Comparison of ENCODE assay signal across 2 cellular contexts in the genomic region with DNA sequence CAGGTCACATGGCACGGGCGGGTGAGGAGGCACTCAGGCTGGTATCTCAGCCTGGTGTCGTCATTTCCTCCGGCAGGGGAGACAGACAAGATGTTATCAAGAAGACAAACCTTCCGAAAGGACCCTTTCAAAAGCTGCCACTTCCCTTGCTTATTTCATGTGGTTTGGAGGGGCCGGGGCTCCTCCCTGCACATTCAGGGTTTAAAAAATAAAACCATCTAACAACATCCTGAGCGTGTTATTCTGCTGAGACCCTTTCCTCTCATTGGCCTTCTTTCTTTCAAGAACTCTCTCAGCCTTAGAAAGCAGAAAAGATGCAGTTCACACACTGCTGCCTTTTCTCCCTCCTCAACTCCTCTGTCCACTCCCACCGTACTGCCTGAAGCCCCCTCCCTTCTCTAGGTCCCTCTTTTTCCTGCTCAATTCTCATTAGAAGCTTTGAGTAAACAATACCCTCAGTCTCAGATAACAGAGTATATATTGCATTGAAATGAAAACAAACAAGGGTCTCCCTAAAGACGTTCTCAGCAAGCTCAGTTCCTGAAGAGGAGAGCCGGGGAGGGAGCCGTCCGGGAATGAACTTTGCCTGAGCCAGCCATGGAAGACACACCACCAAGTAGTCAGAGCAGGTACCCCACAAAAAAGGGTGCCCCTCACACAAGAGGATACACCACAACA.
TF ChIP-seq lines count a peak whose summit lies in the region.

No MANE protein-coding gene starts in this region.

TF ChIP-seq in HEK293, 187 proteins besides CTCF, POLR2A, EP300 and RAD21 (continued from another document and continues in another):
- no peak for TF ChIP-seq ZBTB10 (tag by site-specific recombination; IDR thresholded peaks at IDR 0.05)
- no peak for TF ChIP-seq ZNF423 (tag by site-specific recombination; IDR thresholded peaks at IDR 0.05)
- peak; percentile 51 for TF ChIP-seq KLF1 (tag by site-specific recombination; IDR thresholded peaks at IDR 0.05)
- no peak for TF ChIP-seq AEBP2 (tag by site-specific recombination; IDR thresholded peaks at IDR 0.05; ENCODE audit: borderline replicate concordance)
- no peak for TF ChIP-seq SALL2 (tag by site-specific recombination; IDR thresholded peaks at IDR 0.05; ENCODE audit: borderline replicate concordance)
- TF ChIP-seq, protein P1, sequence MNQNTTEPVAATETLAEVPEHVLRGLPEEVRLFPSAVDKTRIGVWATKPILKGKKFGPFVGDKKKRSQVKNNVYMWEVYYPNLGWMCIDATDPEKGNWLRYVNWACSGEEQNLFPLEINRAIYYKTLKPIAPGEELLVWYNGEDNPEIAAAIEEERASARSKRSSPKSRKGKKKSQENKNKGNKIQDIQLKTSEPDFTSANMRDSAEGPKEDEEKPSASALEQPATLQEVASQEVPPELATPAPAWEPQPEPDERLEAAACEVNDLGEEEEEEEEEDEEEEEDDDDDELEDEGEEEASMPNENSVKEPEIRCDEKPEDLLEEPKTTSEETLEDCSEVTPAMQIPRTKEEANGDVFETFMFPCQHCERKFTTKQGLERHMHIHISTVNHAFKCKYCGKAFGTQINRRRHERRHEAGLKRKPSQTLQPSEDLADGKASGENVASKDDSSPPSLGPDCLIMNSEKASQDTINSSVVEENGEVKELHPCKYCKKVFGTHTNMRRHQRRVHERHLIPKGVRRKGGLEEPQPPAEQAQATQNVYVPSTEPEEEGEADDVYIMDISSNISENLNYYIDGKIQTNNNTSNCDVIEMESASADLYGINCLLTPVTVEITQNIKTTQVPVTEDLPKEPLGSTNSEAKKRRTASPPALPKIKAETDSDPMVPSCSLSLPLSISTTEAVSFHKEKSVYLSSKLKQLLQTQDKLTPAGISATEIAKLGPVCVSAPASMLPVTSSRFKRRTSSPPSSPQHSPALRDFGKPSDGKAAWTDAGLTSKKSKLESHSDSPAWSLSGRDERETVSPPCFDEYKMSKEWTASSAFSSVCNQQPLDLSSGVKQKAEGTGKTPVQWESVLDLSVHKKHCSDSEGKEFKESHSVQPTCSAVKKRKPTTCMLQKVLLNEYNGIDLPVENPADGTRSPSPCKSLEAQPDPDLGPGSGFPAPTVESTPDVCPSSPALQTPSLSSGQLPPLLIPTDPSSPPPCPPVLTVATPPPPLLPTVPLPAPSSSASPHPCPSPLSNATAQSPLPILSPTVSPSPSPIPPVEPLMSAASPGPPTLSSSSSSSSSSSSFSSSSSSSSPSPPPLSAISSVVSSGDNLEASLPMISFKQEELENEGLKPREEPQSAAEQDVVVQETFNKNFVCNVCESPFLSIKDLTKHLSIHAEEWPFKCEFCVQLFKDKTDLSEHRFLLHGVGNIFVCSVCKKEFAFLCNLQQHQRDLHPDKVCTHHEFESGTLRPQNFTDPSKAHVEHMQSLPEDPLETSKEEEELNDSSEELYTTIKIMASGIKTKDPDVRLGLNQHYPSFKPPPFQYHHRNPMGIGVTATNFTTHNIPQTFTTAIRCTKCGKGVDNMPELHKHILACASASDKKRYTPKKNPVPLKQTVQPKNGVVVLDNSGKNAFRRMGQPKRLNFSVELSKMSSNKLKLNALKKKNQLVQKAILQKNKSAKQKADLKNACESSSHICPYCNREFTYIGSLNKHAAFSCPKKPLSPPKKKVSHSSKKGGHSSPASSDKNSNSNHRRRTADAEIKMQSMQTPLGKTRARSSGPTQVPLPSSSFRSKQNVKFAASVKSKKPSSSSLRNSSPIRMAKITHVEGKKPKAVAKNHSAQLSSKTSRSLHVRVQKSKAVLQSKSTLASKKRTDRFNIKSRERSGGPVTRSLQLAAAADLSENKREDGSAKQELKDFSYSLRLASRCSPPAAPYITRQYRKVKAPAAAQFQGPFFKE (tag by site-specific recombination; IDR thresholded peaks at IDR 0.05; ENCODE audit: borderline replicate concordance), result no peak
- TF ChIP-seq, protein P2, sequence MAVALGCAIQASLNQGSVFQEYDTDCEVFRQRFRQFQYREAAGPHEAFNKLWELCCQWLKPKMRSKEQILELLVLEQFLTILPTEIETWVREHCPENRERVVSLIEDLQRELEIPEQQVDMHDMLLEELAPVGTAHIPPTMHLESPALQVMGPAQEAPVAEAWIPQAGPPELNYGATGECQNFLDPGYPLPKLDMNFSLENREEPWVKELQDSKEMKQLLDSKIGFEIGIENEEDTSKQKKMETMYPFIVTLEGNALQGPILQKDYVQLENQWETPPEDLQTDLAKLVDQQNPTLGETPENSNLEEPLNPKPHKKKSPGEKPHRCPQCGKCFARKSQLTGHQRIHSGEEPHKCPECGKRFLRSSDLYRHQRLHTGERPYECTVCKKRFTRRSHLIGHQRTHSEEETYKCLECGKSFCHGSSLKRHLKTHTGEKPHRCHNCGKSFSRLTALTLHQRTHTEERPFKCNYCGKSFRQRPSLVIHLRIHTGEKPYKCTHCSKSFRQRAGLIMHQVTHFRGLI (tag by site-specific recombination; IDR thresholded peaks at IDR 0.05), result no peak; the same call in 1 of the 2 replicates
- no peak for TF ChIP-seq ZNF830 (tag by site-specific recombination; IDR thresholded peaks at IDR 0.05; ENCODE audit: low read depth)
- no peak for TF ChIP-seq ZNF114 (tag by site-specific recombination; IDR thresholded peaks at IDR 0.05)
- TF ChIP-seq PRDM1 (tag by site-specific recombination; IDR thresholded peaks at IDR 0.05), result peak; percentile 69
- no peak for TF ChIP-seq ZNF391 (tag by site-specific recombination; IDR thresholded peaks at IDR 0.05; ENCODE audit: borderline replicate concordance, low read depth)
- peak; percentile 72 for TF ChIP-seq ZBTB17 (tag by site-specific recombination; IDR thresholded peaks at IDR 0.05)

TF ChIP-seq in GM12878, 131 proteins besides CTCF, POLR2A, EP300 and RAD21 (continued from another document):
- TF ChIP-seq, protein P3, sequence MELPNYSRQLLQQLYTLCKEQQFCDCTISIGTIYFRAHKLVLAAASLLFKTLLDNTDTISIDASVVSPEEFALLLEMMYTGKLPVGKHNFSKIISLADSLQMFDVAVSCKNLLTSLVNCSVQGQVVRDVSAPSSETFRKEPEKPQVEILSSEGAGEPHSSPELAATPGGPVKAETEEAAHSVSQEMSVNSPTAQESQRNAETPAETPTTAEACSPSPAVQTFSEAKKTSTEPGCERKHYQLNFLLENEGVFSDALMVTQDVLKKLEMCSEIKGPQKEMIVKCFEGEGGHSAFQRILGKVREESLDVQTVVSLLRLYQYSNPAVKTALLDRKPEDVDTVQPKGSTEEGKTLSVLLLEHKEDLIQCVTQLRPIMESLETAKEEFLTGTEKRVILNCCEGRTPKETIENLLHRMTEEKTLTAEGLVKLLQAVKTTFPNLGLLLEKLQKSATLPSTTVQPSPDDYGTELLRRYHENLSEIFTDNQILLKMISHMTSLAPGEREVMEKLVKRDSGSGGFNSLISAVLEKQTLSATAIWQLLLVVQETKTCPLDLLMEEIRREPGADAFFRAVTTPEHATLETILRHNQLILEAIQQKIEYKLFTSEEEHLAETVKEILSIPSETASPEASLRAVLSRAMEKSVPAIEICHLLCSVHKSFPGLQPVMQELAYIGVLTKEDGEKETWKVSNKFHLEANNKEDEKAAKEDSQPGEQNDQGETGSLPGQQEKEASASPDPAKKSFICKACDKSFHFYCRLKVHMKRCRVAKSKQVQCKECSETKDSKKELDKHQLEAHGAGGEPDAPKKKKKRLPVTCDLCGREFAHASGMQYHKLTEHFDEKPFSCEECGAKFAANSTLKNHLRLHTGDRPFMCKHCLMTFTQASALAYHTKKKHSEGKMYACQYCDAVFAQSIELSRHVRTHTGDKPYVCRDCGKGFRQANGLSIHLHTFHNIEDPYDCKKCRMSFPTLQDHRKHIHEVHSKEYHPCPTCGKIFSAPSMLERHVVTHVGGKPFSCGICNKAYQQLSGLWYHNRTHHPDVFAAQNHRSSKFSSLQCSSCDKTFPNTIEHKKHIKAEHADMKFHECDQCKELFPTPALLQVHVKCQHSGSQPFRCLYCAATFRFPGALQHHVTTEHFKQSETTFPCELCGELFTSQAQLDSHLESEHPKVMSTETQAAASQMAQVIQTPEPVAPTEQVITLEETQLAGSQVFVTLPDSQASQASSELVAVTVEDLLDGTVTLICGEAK (IDR thresholded peaks at IDR 0.05; ENCODE audit: borderline replicate concordance), result 0 out of 2 replicates have a peak, but pooled peaks have one; percentile 9
- TF ChIP-seq NR2C2 (IDR thresholded peaks at IDR 0.05; ENCODE audit: borderline replicate concordance, control insufficient read depth, insufficient read length, low read depth), result no peak
- TF ChIP-seq ZNF384 (IDR thresholded peaks at IDR 0.05; ENCODE audit: borderline replicate concordance, low read depth, low read length), result 0 out of 2 replicates have a peak, but pooled peaks have one; percentile 48
- TF ChIP-seq HDAC2 (IDR thresholded peaks at IDR 0.05), result no peak
- TF ChIP-seq GATAD2B (conservative IDR thresholded peaks at IDR 0.05; ENCODE audit: low read depth), result no peak
- TF ChIP-seq RELB (IDR thresholded peaks at IDR 0.05; ENCODE audit: low read depth), result no peak
- TF ChIP-seq NFYA (IDR thresholded peaks at IDR 0.05; ENCODE audit: borderline replicate concordance, low read depth, low read length), result no peak
- no peak for TF ChIP-seq ZBTB33 (IDR thresholded peaks at IDR 0.05)
